Comparison of ENCODE assay signal across 9 cellular contexts in the genomic region with DNA sequence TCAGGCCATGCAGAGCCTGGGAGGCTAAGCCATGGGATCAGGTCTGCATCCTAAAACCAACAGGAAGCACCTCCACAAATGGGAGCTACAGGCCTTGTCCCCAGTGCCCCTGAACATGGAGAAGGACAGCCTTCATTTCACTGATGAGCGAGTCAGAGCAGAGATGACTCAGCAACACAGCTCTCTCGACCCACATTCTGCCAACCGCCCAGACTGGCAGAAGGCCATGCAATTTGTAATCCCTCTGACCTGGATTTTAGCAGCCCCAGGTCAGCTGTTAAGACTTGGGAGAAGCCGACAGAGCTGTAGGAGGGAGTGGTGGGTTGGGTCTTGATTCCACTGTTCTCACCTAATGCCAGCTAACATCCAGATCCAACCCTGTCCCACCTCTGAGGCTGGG. TPM values are rescaled to one million over a fixed set of nuclear protein-coding genes. Genes with fewer than 3 reads are reported as not detected.
DNase-seq lines count a peak whose midpoint lies in the region; ATAC-seq and TF ChIP-seq lines count a peak whose summit lies in the region.
"Had no signal": no experiment of that assay in that cellular context is flagged by ENCODE, and none has a peak within 500 bp of the region (broad histone marks: within the 10 kb centered on the region; RNA-seq: fewer than 3 reads in every experiment).

No MANE protein-coding gene starts in this region.

- intact Hi-C loops in esophagus squamous epithelium (cut with DNase I) (no loop called here), prostate gland (cut with DNase I) (no loop called here)

- WGBS in esophagus squamous epithelium, 2 donors = 0 to 4% methylated on average over 4 of the region's 4 CpGs
- WGBS in prostate gland = 16% methylated on average over 4 of the region's 4 CpGs

- peak overlapping the region; percentile 10 for H3K27ac Mint-ChIP-seq in T-helper 17 cell

- TF ChIP-seq CTCF in esophagus squamous epithelium (IDR thresholded peaks at IDR 0.05) = no peak
- TF ChIP-seq CTCF in prostate gland (IDR thresholded peaks at IDR 0.05) = no peak

- no peaks in the 10 kb centered on the region for H3K9me2 ChIP-seq in Karpas-422 (replicated peaks; ENCODE audit: insufficient read depth, low read length)

- H2AFZ ChIP-seq in Karpas-422 (ENCODE audit: low read length) = no peak overlapping the region

- H3K27me3 ChIP-seq in esophagus squamous epithelium (no peaks in the 10 kb centered on the region), prostate gland (replicated peaks; ENCODE audit: insufficient read depth) (no peaks in the 10 kb centered on the region), Karpas-422 (ENCODE audit: low read length) (no peaks in the 10 kb centered on the region)
- H3K27me3 ChIP-seq: tibial nerve had no signal

- no peak overlapping the region for H3K4me2 ChIP-seq in Karpas-422 (ENCODE audit: low read depth, low read length, poor library complexity, severe bottlenecking)

- H3K4me1 ChIP-seq in esophagus squamous epithelium = peaks cover 28 to 68% (median 33%) of the 10 kb centered on the region in 3 donors
- no peaks in the 10 kb centered on the region for H3K4me1 ChIP-seq in prostate gland (replicated peaks)
- H3K4me1 ChIP-seq in Karpas-422 (ENCODE audit: low read length) = no peaks in the 10 kb centered on the region

- H4K20me1 ChIP-seq in Karpas-422 (ENCODE audit: insufficient read depth, low read depth, low read length) = peaks cover 55% of the 10 kb centered on the region; the same call in 1 of the 2 replicates

- peak overlapping the region in 3 of 4 donors; percentile 35 to 60 (median 45) for H3K27ac ChIP-seq in esophagus squamous epithelium
- no peak overlapping the region for H3K27ac ChIP-seq in prostate gland
- no peak overlapping the region for H3K27ac ChIP-seq in Karpas-422 (ENCODE audit: low read length)

- H3K4me1 Mint-ChIP-seq in T-helper 17 cell = peaks cover 66% of the 10 kb centered on the region

- H3K36me3 ChIP-seq in esophagus squamous epithelium (no peaks in the 10 kb centered on the region), prostate gland (no peaks in the 10 kb centered on the region), Karpas-422 (ENCODE audit: insufficient read depth, low read length) (no peaks in the 10 kb centered on the region)
- H3K36me3 ChIP-seq: tibial nerve had no signal

- no peak overlapping the region for H3K4me3 ChIP-seq in esophagus squamous epithelium
- H3K4me3 ChIP-seq in prostate gland = no peak overlapping the region
- no peak overlapping the region for H3K4me3 ChIP-seq in Karpas-422 (ENCODE audit: low read length)
- H3K4me3 ChIP-seq: tibial nerve had no signal

- H3K9me3 ChIP-seq in T-helper 17 cell (ENCODE audit: control insufficient read depth, low read length, poor library complexity, severe bottlenecking) (no peaks in the 10 kb centered on the region), esophagus squamous epithelium (no peaks in the 10 kb centered on the region), prostate gland (no peaks in the 10 kb centered on the region), Karpas-422 (ENCODE audit: low read length) (no peaks in the 10 kb centered on the region)
- H3K9me3 ChIP-seq: tibial nerve had no signal

- H3K36me3 Mint-ChIP-seq in T-helper 17 cell (ENCODE audit: low read depth) = peaks cover 2% of the 10 kb centered on the region

- H3K27me3 Mint-ChIP-seq in T-helper 17 cell = no peaks in the 10 kb centered on the region

- peak; percentile 95 for DNase-seq in A172 (ENCODE audit: low spot score)
- peak; percentile 91 for DNase-seq in EL
- DNase-seq in HT-29 (ENCODE audit: low spot score) = peak; percentile 94
- no peak for DNase-seq in T-helper 17 cell
- no peak for DNase-seq in esophagus squamous epithelium (lab: John Stamatoyannopoulos, UW)
- DNase-seq in prostate gland (ENCODE audit: low spot score) = peak; percentile 42
- no peak for DNase-seq in Karpas-422
- DNase-seq in DMS114 treated with DMSO at 0.1 percent for 48 hours (lab: John Stamatoyannopoulos, UW; ENCODE audit: unreplicated experiment) = no peak

- TF ChIP-seq POLR2A in esophagus squamous epithelium (IDR thresholded peaks at IDR 0.05) (no peak), prostate gland (IDR thresholded peaks at IDR 0.05) (no peak)

- no peak overlapping the region for H3K4me3 Mint-ChIP-seq in T-helper 17 cell

- no peaks in the 10 kb centered on the region for H3K79me2 ChIP-seq in Karpas-422 (ENCODE audit: low read length)

- no peak overlapping the region for H3K9ac ChIP-seq in Karpas-422 (ENCODE audit: low read length)

- ATAC-seq in T-helper 17 cell = peak; percentile 75

RNA-seq across cellular contexts. Expression of a gene that starts 25.5 kb away (rescaled TPM):
- 112 and 129 TPM in 2 replicates for total RNA-seq in A172 (2014; rRNA removed; shearing (Covaris generic))
- 126 and 133 TPM in 2 replicates for total RNA-seq in HT-29 (2014; rRNA removed; shearing (Covaris generic))
- total RNA-seq in T-helper 17 cell (100 to 1,000 TPM; 114 to 120 TPM), esophagus squamous epithelium (10 to 100 TPM; 13.9 to 26.5 (median 19.2) TPM), prostate gland (10 to 100 TPM; 29.4 to 46.6 TPM)
- 14.7 and 21.6 TPM in 2 replicates for total RNA-seq in Karpas-422 (2014; rRNA removed; shearing (Covaris generic); ENCODE audit: low replicate concordance)

Comparison
In these comparisons a context has a peak if more than half of its experiments do, and no peak if none do; other contexts are left out.
1. DNase-seq: peak in A172 (single experiment), EL (single experiment), HT-29 (single experiment) and prostate gland (single experiment); none in T-helper 17 cell (0 of 3), esophagus squamous epithelium (single experiment), Karpas-422 (single experiment) and DMS114 treated with DMSO at 0.1 percent for 48 hours (single experiment).
2. H3K27ac ChIP-seq: peak in esophagus squamous epithelium (3 of 4); none in prostate gland (0 of 2) and Karpas-422 (single experiment).